ENCODE assay signal across 28 cellular contexts in the genomic region with DNA sequence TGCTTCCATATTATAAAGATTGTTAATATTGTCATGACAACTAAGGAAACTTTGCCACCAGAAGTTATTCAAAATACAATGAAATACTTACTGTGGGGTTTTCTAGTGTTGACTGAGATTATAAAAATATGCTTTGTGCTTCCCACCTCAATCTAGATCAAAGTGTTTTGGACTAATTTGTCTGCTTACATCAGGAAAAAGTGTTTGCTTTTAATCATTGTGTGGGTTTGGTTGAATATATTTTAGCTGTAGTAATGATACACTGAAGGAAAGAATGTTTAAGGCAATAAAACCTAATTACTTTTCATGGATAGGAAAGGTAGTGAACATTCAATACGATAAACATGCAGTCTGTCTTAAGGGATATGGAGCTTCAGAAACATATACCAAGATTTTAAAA. TPM values are rescaled to one million over a fixed set of nuclear protein-coding genes. Genes with fewer than 3 reads are reported as not detected.
A peak's percentile ranks its signal among the peaks of the same experiment; 100 is the strongest.
DNase-seq lines count a peak whose midpoint lies in the region; ATAC-seq and TF ChIP-seq lines count a peak whose summit lies in the region.
"Had no signal": no experiment of that assay in that cellular context is flagged by ENCODE, and none has a peak within 500 bp of the region (broad histone marks: within the 10 kb centered on the region; RNA-seq: fewer than 3 reads in every experiment).

No MANE protein-coding gene starts in this region.

- intact Hi-C loops in Caco-2 (cut with micrococcal nuclease; ENCODE audit: unreplicated experiment) = loop anchor here (2.0 kb wide), 1 partner anchor 29 kb away; a partner anchor contains a TSS

- H3K4me3 Mint-ChIP-seq in Caco-2 (ENCODE audit: unreplicated experiment) = no peak overlapping the region
- H3K4me3 Mint-ChIP-seq: B cell; CD14-positive monocyte; CD4-positive, alpha-beta memory T cell; CD4-positive, alpha-beta T cell; CD4-positive, CD25-positive, alpha-beta regulatory T cell; CD8-positive, alpha-beta memory T cell; CD8-positive, alpha-beta T cell had no signal

- no peaks in the 10 kb centered on the region for H3K27me3 Mint-ChIP-seq in Caco-2 (ENCODE audit: insufficient read depth, unreplicated experiment)
- H3K27me3 Mint-ChIP-seq: CD4-positive, alpha-beta memory T cell had no signal

- no peaks in the 10 kb centered on the region for H3K36me3 Mint-ChIP-seq in Caco-2 (ENCODE audit: insufficient read depth, unreplicated experiment)
- H3K36me3 Mint-ChIP-seq: CD4-positive, alpha-beta memory T cell; CD4-positive, CD25-positive, alpha-beta regulatory T cell; CD8-positive, alpha-beta memory T cell; CD8-positive, alpha-beta T cell had no signal

- DNase-seq in Caco-2 (peak in 1 of 2 experiments; percentile 7), SW480 (ENCODE audit: low spot score) (peak; percentile 92)
- DNase-seq: 8988T; ACHN; AML-193; BE2C; C1 segment of cervical spinal cord; Calu3; CD4-positive, alpha-beta memory T cell; CD4-positive, alpha-beta T cell; CD4-positive, CD25-positive, alpha-beta regulatory T cell; CD8-positive, alpha-beta memory T cell; CD8-positive, alpha-beta T cell; COR-L47; DMS 273 treated with DMSO at 0.1 percent for 48 hours; DMS153; DMS53; DMS79; DMS79 treated with DMSO at 0.1 percent for 48 hours; DND-41; EL had no signal

- ATAC-seq in GM18861 (IDR thresholded peaks at IDR 0.05; ENCODE audit: unreplicated experiment) (no peak), HG02623 (IDR thresholded peaks at IDR 0.05; ENCODE audit: unreplicated experiment) (no peak)
- ATAC-seq: A549; CD8-positive, alpha-beta T cell had no signal

- no peak overlapping the region for H3K4me3 ChIP-seq in Caco-2 (ENCODE audit: low read depth, low read length)
- H3K4me3 ChIP-seq: A549; BLaER1; BLaER1 treated with 17β-estradiol and CSF1 and Interleukin-3, amounts not matched to agents 10 nM and 100 nM had no signal

- POLR2A ChIA-PET in Caco-2 (lab: Charles Lee) = no interaction called here

- peak overlapping the region; percentile 45 for H3K27ac Mint-ChIP-seq in Caco-2 (ENCODE audit: unreplicated experiment)
- H3K27ac Mint-ChIP-seq: B cell; CD4-positive, alpha-beta memory T cell; CD4-positive, alpha-beta T cell; CD4-positive, CD25-positive, alpha-beta regulatory T cell; CD8-positive, alpha-beta memory T cell; CD8-positive, alpha-beta T cell had no signal

- CTCF ChIA-PET in Caco-2 (lab: Charles Lee) = no interaction called here

- no peaks in the 10 kb centered on the region for H3K27me3 ChIP-seq in Caco-2 (replicated peaks; ENCODE audit: control insufficient read depth, insufficient read depth, low read length)
- H3K27me3 ChIP-seq: BE2C, BLaER1 had no signal

- BruUV-seq in Caco-2 (replicated peaks; lab: Mats Ljungman, UMichigan) = no TSS peak

- H3K9me3 Mint-ChIP-seq in Caco-2 (ENCODE audit: unreplicated experiment) = no peaks in the 10 kb centered on the region
- H3K9me3 Mint-ChIP-seq: CD14-positive monocyte; CD4-positive, alpha-beta T cell; CD8-positive, alpha-beta memory T cell; CD8-positive, alpha-beta T cell had no signal

- no peak for TF ChIP-seq CTCF in Caco-2 (IDR thresholded peaks at IDR 0.05; ENCODE audit: insufficient read depth in 1 of 2, low read depth in 1 of 2, low read length in 1 of 2, severe bottlenecking in 1 of 2, unreplicated experiment in 1 of 2)

- no peaks in the 10 kb centered on the region for H3K4me1 Mint-ChIP-seq in Caco-2 (ENCODE audit: low read depth, unreplicated experiment)

- H3K4me1 ChIP-seq in Caco-2 = 0 out of 2 replicates have a peak, but pooled peaks cover 5% of the 10 kb centered on the region
- H3K4me1 ChIP-seq: A549 had no signal

- H3K36me3 ChIP-seq in Caco-2 (ENCODE audit: control insufficient read depth, insufficient read depth, low read length) = no peaks in the 10 kb centered on the region
- H3K36me3 ChIP-seq: BE2C; BLaER1; BLaER1 treated with 17β-estradiol and CSF1 and Interleukin-3, amounts not matched to agents 10 nM and 100 nM had no signal

- H3K9me3 ChIP-seq in Caco-2 = no peaks in the 10 kb centered on the region
- H3K9me3 ChIP-seq: A549; BE2C; BLaER1; BLaER1 treated with 17β-estradiol and CSF1 and Interleukin-3, amounts not matched to agents 10 nM and 100 nM had no signal

RNA-seq across cellular contexts. Expression of a gene that starts 29.8 kb away (rescaled TPM):
- total RNA-seq in Caco-2 (2022) = 57.3 and 57.7 TPM in 2 replicates
